In genomic region chr10:33476757-33477273, GRCh38 we compare ENCODE assay signal across 10 cellular contexts.
"Had no signal": no experiment of that assay in that cellular context is flagged by ENCODE, and none has a peak within 500 bp of the region (broad histone marks: within the 10 kb centered on the region; RNA-seq: fewer than 3 reads in every experiment).

No MANE protein-coding gene starts in this region.

- H3K27me3 ChIP-seq: left lung, tibial artery had no signal

- H2AFZ ChIP-seq: parathyroid adenoma had no signal

- H3K36me3 ChIP-seq: left lung, tibial artery had no signal

- H3K9me3 ChIP-seq: left lung, tibial artery had no signal

- H3K4me1 ChIP-seq: left lung, parathyroid adenoma, tibial artery had no signal

- DNase-seq: activated effector memory CD4-positive, alpha-beta T cell treated with Interleukin-2 at 50 U/mL for 16 hours; activated T-cell treated with anti-CD3 and anti-CD28 coated beads, Interleukin-2, amount 50 U/mL, for 1 hour; effector memory CD8-positive, alpha-beta T cell; left lung; retina; small intestine; T-helper 2 cell; tibial artery had no signal

- ATAC-seq: activated CD4-positive, CD25-positive, alpha-beta regulatory T cell treated with anti-CD3 and anti-CD28 coated beads, Interleukin-2, amount 50 U/mL, for 24 hours; effector memory CD8-positive, alpha-beta T cell; left lung had no signal

- FAIRE-seq: small intestine had no signal

- H3K27ac ChIP-seq: left lung, parathyroid adenoma, tibial artery had no signal

- H3K79me2 ChIP-seq: parathyroid adenoma had no signal

- H3K9ac ChIP-seq: parathyroid adenoma had no signal

- H3K4me3 ChIP-seq: left lung, tibial artery had no signal
